Comparison of ENCODE assay signal across 15 cellular contexts in genomic region chr11:129277216-129277838, GRCh38.
DNase-seq lines count a peak whose midpoint lies in the region; ATAC-seq and TF ChIP-seq lines count a peak whose summit lies in the region.
"Had no signal": no experiment of that assay in that cellular context is flagged by ENCODE, and none has a peak within 500 bp of the region (broad histone marks: within the 10 kb centered on the region; RNA-seq: fewer than 3 reads in every experiment).

No MANE protein-coding gene starts in this region.

- 72% methylated on average over 7 of the region's 7 CpGs for WGBS in smooth muscle cell (ENCODE audit: low lambda C conversion rate)

- H3K9me3 Mint-ChIP-seq in activated T-cell treated with anti-CD3 and anti-CD28 coated beads, Interleukin-2, amount 50 U/mL, for 72 hours, result no peaks in the 10 kb centered on the region
- H3K9me3 Mint-ChIP-seq: activated CD4-positive, alpha-beta memory T cell treated with anti-CD3 and anti-CD28 coated beads, Interleukin-2, amount 10 ng/mL, durations not matched to agents 7 days and 5 days had no signal

- peaks cover 62% of the 10 kb centered on the region for H3K79me2 ChIP-seq in smooth muscle cell (ENCODE audit: low read depth)

- H3K4me1 Mint-ChIP-seq in activated T-cell treated with anti-CD3 and anti-CD28 coated beads, Interleukin-2, amount 50 U/mL, for 72 hours (ENCODE audit: low read depth), result peaks cover 37% of the 10 kb centered on the region

- DNase-seq in activated T-cell treated with anti-CD3 and anti-CD28 coated beads, Interleukin-2, amount 50 U/mL, for 72 hours, result no peak
- DNase-seq in activated T-cell treated with anti-CD3 and anti-CD28 coated beads for 4 hours, result no peak
- DNase-seq in RKO (ENCODE audit: low spot score), result peak; percentile 12
- peak; percentile 18 for DNase-seq in fibroblast of mammary gland (ENCODE audit: low read depth)
- DNase-seq in smooth muscle cell (lab: John Stamatoyannopoulos, UW; ENCODE audit: unreplicated experiment), result no peak
- DNase-seq in NCI-H2029 (lab: John Stamatoyannopoulos, UW), result no peak
- DNase-seq in HK-2 (ENCODE audit: unreplicated experiment), result no peak
- no peak for DNase-seq in stimulated activated CD4-positive, alpha-beta T cell treated with anti-CD3 and anti-CD28 coated beads, Interleukin-2, amount 100 ng/mL, for 48 hours
- DNase-seq: activated CD4-positive, alpha-beta memory T cell treated with anti-CD3 and anti-CD28 coated beads, Interleukin-2, amount 10 ng/mL, durations not matched to agents 7 days and 5 days; BE2C; cerebellar nuclear complex; head of caudate nucleus; NCI-H1092; occipital lobe; RPMI8226 had no signal

- TF ChIP-seq CTCF in fibroblast of mammary gland (conservative IDR thresholded peaks at IDR 0.05; ENCODE audit: control insufficient read depth, insufficient read depth, low read depth, low read length) (no peak), smooth muscle cell (IDR thresholded peaks at IDR 0.05; ENCODE audit: borderline replicate concordance, insufficient read depth, poor library complexity, severe bottlenecking) (no peak)

- H3K27me3 Mint-ChIP-seq in activated T-cell treated with anti-CD3 and anti-CD28 coated beads, Interleukin-2, amount 50 U/mL, for 72 hours (ENCODE audit: low read depth), result peaks cover 21% of the 10 kb centered on the region

- H3K9me3 ChIP-seq in smooth muscle cell (replicated peaks; ENCODE audit: low read depth), result no peaks in the 10 kb centered on the region
- H3K9me3 ChIP-seq: BE2C had no signal

- H3K4me1 ChIP-seq in smooth muscle cell (ENCODE audit: low read depth), result peaks cover 9% of the 10 kb centered on the region
- H3K4me1 ChIP-seq: BE2C had no signal

- no peaks in the 10 kb centered on the region for H3K36me3 ChIP-seq in smooth muscle cell (ENCODE audit: low read depth)
- H3K36me3 ChIP-seq: BE2C had no signal

- no peak for ATAC-seq in activated T-cell treated with anti-CD3 and anti-CD28 coated beads, Interleukin-2, amount 50 U/mL, for 72 hours (replicated peaks in 1 of 2)

- peak overlapping the region; percentile 10 to 88 for H3K4me3 Mint-ChIP-seq in activated T-cell treated with anti-CD3 and anti-CD28 coated beads, Interleukin-2, amount 50 U/mL, for 72 hours

- H3K4me2 ChIP-seq in smooth muscle cell, result peak overlapping the region; percentile 96

- H2AFZ ChIP-seq in smooth muscle cell (ENCODE audit: low read depth), result no peak overlapping the region

- no peaks in the 10 kb centered on the region for H3F3A ChIP-seq in smooth muscle cell (ENCODE audit: low read depth)

- H3K4me3 ChIP-seq in fibroblast of mammary gland (ENCODE audit: control insufficient read depth, low read depth, low read length) (no peak overlapping the region), smooth muscle cell (no peak overlapping the region)

- H3K27ac Mint-ChIP-seq in activated T-cell treated with anti-CD3 and anti-CD28 coated beads, Interleukin-2, amount 50 U/mL, for 72 hours, result no peak overlapping the region
- H3K27ac Mint-ChIP-seq: activated CD4-positive, alpha-beta memory T cell treated with anti-CD3 and anti-CD28 coated beads, Interleukin-2, amount 10 ng/mL, durations not matched to agents 7 days and 5 days had no signal

- no peaks in the 10 kb centered on the region for H3K27me3 ChIP-seq in smooth muscle cell (ENCODE audit: low read depth)

- peaks cover 63% of the 10 kb centered on the region for H4K20me1 ChIP-seq in smooth muscle cell (ENCODE audit: low read depth)

- no peak overlapping the region for H3K9ac ChIP-seq in smooth muscle cell (ENCODE audit: low read depth)

- H3K27ac ChIP-seq in smooth muscle cell (ENCODE audit: low read depth), result no peak overlapping the region

- no peaks in the 10 kb centered on the region for H3K36me3 Mint-ChIP-seq in activated T-cell treated with anti-CD3 and anti-CD28 coated beads, Interleukin-2, amount 50 U/mL, for 72 hours (ENCODE audit: insufficient read depth in 2 of 2)

Comparison
In these comparisons a context has a peak if more than half of its experiments do, and no peak if none do; other contexts are left out.
1. DNase-seq: peak in RKO (single experiment) and fibroblast of mammary gland (single experiment); none in activated T-cell treated with anti-CD3 and anti-CD28 coated beads, Interleukin-2, amount 50 U/mL, for 72 hours (0 of 2), activated T-cell treated with anti-CD3 and anti-CD28 coated beads for 4 hours (single experiment), smooth muscle cell (single experiment), NCI-H2029 (single experiment), HK-2 (single experiment) and stimulated activated CD4-positive, alpha-beta T cell treated with anti-CD3 and anti-CD28 coated beads, Interleukin-2, amount 100 ng/mL, for 48 hours (0 of 2).